Comparison of ENCODE assay signal across 30 cellular contexts in the genomic region with DNA sequence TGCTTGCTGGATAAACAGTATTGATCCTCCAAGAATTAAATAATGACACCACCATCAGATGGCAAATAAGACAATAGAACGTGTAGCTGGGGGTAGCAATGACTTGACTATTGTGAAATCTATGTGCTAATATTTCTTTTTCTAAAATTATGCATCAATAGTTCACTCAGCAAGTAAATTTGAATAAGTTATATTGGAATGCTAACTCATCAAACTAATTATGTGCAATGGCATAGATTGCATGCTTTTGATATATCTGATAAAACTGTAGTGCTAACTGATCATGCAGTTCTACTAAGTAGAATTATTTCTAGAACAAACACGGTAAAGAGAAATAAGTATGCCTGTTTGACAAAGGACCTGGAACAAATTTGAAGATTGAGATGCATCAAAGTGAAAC.
"Had no signal": no experiment of that assay in that cellular context is flagged by ENCODE, and none has a peak within 500 bp of the region (broad histone marks: within the 10 kb centered on the region; RNA-seq: fewer than 3 reads in every experiment).

No MANE protein-coding gene starts in this region.

- H3K79me2 ChIP-seq: parathyroid adenoma had no signal

- DNase-seq: naive thymus-derived CD8-positive, alpha-beta T cell; nephron progenitor cell; occipital lobe; ovary; posterior cingulate gyrus; psoas muscle; right cardiac atrium; spleen; stimulated activated CD4-positive, alpha-beta T cell treated with anti-CD3 and anti-CD28 coated beads, Interleukin-12 subunit alpha, Interleukin-12 subunit beta, amount 100 ng/mL, for 4 hours; stimulated activated CD4-positive, alpha-beta T cell treated with anti-CD3 and anti-CD28 coated beads, Interleukin-1b, Interleukin-23, amount 100 ng/mL, for 48 hours; stimulated activated CD4-positive, alpha-beta T cell treated with anti-CD3 and anti-CD28 coated beads, Interleukin-4, amount 100 ng/mL, for 1 hour; stimulated activated CD4-positive, alpha-beta T cell treated with anti-CD3 and anti-CD28 coated beads, Interleukin-4, amount 100 ng/mL, for 4 hours; stimulated activated CD8-positive, alpha-beta memory T cell treated with anti-CD3 and anti-CD28 coated beads, Interleukin-4, amount 100 ng/mL, for 48 hours; stimulated activated naive CD4-positive, alpha-beta T cell; stimulated activated naive CD8-positive, alpha-beta T cell treated with anti-CD3 and anti-CD28 coated beads, Interleukin-15, amount 100 ng/mL, for 72 hours; stimulated activated naive CD8-positive, alpha-beta T cell treated with anti-CD3 and anti-CD28 coated beads, Interleukin-15, Interleukin-2, amounts not matched to agents 100 U/mL and 50 U/mL, for 24 hours; substantia nigra; testis; tibial artery; transverse colon; upper lobe of right lung; uterus had no signal

- H3K9me3 ChIP-seq: ovary, psoas muscle, spleen, suprapubic skin, testis, tibial artery, transverse colon, upper lobe of right lung, uterus had no signal

- H3K4me1 ChIP-seq: parathyroid adenoma, psoas muscle, spleen, suprapubic skin, testis, tibial artery, transverse colon, upper lobe of right lung, uterus had no signal

- H3K27me3 ChIP-seq: neural progenitor cell, ovary, spleen, suprapubic skin, testis, tibial artery, transverse colon, upper lobe of right lung, uterus had no signal

- H3K9ac ChIP-seq: neural progenitor cell, parathyroid adenoma had no signal

- H2AFZ ChIP-seq: neural progenitor cell, parathyroid adenoma had no signal

- H3K27ac ChIP-seq: neural progenitor cell, ovary, parathyroid adenoma, psoas muscle, skin epidermis, spleen, suprapubic skin, testis, tibial artery, transverse colon, upper lobe of right lung, uterus had no signal

- ATAC-seq: naive thymus-derived CD8-positive, alpha-beta T cell; natural killer cell treated with Interleukin-12 subunit alpha and Interleukin-12 subunit beta and Interleukin-15 and Interleukin-18, amount 100 ng/mL, for 72 hours; psoas muscle; right cardiac atrium; sciatic nerve; stimulated activated memory B cell treated with anti-CD40 and anti-IgM and Interleukin-4, amounts not matched to agents 10 μg/mL and 1 μg/mL and 100 μg/mL, for 72 hours; stimulated activated naive CD8-positive, alpha-beta T cell treated with anti-CD3 and anti-CD28 coated beads, Interleukin-15, amount 100 ng/mL, for 72 hours; stimulated activated naive CD8-positive, alpha-beta T cell treated with anti-CD3 and anti-CD28 coated beads, Interleukin-15, Interleukin-2, amounts not matched to agents 100 U/mL and 50 U/mL, for 24 hours; upper lobe of right lung had no signal

- H3K36me3 ChIP-seq: neural progenitor cell, ovary, spleen, suprapubic skin, tibial artery, transverse colon, upper lobe of right lung, uterus had no signal

- H3K4me2 ChIP-seq: neural progenitor cell, smooth muscle cell had no signal

- H3K4me3 ChIP-seq: neural progenitor cell, ovary, psoas muscle, skin epidermis, smooth muscle cell, spleen, suprapubic skin, testis, tibial artery, transverse colon, upper lobe of right lung, uterus had no signal
